In the genomic region with DNA sequence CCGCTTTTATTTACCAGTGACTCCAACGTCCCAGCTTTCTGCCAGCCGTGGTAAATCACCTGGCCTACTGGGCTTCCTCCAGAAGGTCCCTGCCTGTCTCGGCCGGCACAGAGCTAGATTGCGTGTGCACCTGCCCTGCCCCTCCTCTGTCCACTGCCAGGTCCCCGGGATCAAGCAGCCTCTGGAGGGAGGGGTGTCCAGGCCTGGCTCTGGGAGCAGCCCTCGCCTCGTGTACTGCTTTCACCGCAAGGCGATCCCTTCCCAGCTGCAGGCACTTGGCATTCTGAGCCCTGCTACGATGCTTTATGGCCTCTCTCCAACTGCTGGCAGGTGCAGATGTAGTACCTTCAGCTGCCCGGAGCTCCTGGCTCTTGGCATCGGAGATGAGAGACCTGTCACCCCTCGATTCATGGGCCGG, we compare ENCODE assay signal across 22 cellular contexts. TPM values are rescaled to one million over a fixed set of nuclear protein-coding genes. Genes with fewer than 3 reads are reported as not detected.
DNase-seq lines count a peak whose midpoint lies in the region; ATAC-seq and TF ChIP-seq lines count a peak whose summit lies in the region.
"Had no signal": no experiment of that assay in that cellular context is flagged by ENCODE, and none has a peak within 500 bp of the region (broad histone marks: within the 10 kb centered on the region; RNA-seq: fewer than 3 reads in every experiment).

No MANE protein-coding gene starts in this region.

- H3K36me3 ChIP-seq in prostate gland, result no peaks in the 10 kb centered on the region

- H3K27me3 Mint-ChIP-seq in immature natural killer cell (ENCODE audit: low read depth in 3 of 3), result peaks cover 0 to 5% (median 0%) of the 10 kb centered on the region in 3 donors
- H3K27me3 Mint-ChIP-seq: activated naive CD8-positive, alpha-beta T cell; natural killer cell treated with Interleukin-12 subunit alpha and Interleukin-12 subunit beta and Interleukin-15 and Interleukin-18, amount 100 ng/mL, for 72 hours; progenitor cell of endocrine pancreas had no signal

- 46% methylated on average over 16 of the region's 16 CpGs for WGBS in prostate gland

- no peaks in the 10 kb centered on the region for H3K9me3 Mint-ChIP-seq in immature natural killer cell
- H3K9me3 Mint-ChIP-seq: activated T-helper 1 cell treated with anti-CD3 and anti-CD28 coated beads, Interleukin-12 subunit alpha, Interleukin-12 subunit beta, Interleukin-2, Interleukin-4 antibody, amounts not matched to agents 30 ng/mL and 10 ng/mL and 1 ng/mL, durations not matched to agents 14 hours and 24 hours and 36 hours; natural killer cell treated with Interleukin-12 subunit alpha and Interleukin-12 subunit beta and Interleukin-15 and Interleukin-18, amount 100 ng/mL, for 72 hours had no signal

- no peak overlapping the region for H3K27ac Mint-ChIP-seq in immature natural killer cell
- H3K27ac Mint-ChIP-seq: activated naive CD8-positive, alpha-beta T cell; activated T-helper 1 cell treated with anti-CD3 and anti-CD28 coated beads, Interleukin-12 subunit alpha, Interleukin-12 subunit beta, Interleukin-2, Interleukin-4 antibody, amounts not matched to agents 30 ng/mL and 10 ng/mL and 1 ng/mL, durations not matched to agents 14 hours and 24 hours and 36 hours; natural killer cell treated with Interleukin-12 subunit alpha and Interleukin-12 subunit beta and Interleukin-15 and Interleukin-18, amount 100 ng/mL, for 72 hours; progenitor cell of endocrine pancreas had no signal

- peaks cover 7 to 15% of the 10 kb centered on the region in 2 donors for H3K4me1 Mint-ChIP-seq in immature natural killer cell

- TF ChIP-seq POLR2A in prostate gland (IDR thresholded peaks at IDR 0.05), result no peak

- H3K4me3 ChIP-seq in prostate gland, result no peak overlapping the region
- H3K4me3 ChIP-seq: body of pancreas, GM12878, testis had no signal

- ATAC-seq in GM18519 (IDR thresholded peaks at IDR 0.05; ENCODE audit: low FRiP score, unreplicated experiment) (no peak), HG02840 (IDR thresholded peaks at IDR 0.05; ENCODE audit: low FRiP score, unreplicated experiment) (no peak)
- ATAC-seq: body of pancreas; GM12878; natural killer cell treated with Interleukin-12 subunit alpha and Interleukin-12 subunit beta and Interleukin-15 and Interleukin-18, amount 100 ng/mL, for 72 hours had no signal

- no peak overlapping the region for H3K27ac ChIP-seq in prostate gland
- H3K27ac ChIP-seq: body of pancreas, testis had no signal

- H3K36me3 Mint-ChIP-seq in immature natural killer cell, result peaks cover 16 to 37% (median 18%) of the 10 kb centered on the region in 3 donors

- no peaks in the 10 kb centered on the region for H3K4me1 ChIP-seq in prostate gland (replicated peaks)
- H3K4me1 ChIP-seq: body of pancreas had no signal

- no peaks in the 10 kb centered on the region for H3K9me3 ChIP-seq in prostate gland
- H3K9me3 ChIP-seq: body of pancreas, testis had no signal

- H3K4me3 Mint-ChIP-seq in immature natural killer cell, result no peak overlapping the region
- H3K4me3 Mint-ChIP-seq: activated naive CD8-positive, alpha-beta T cell; activated T-helper 1 cell treated with anti-CD3 and anti-CD28 coated beads, Interleukin-12 subunit alpha, Interleukin-12 subunit beta, Interleukin-2, Interleukin-4 antibody, amounts not matched to agents 30 ng/mL and 10 ng/mL and 1 ng/mL, durations not matched to agents 14 hours and 24 hours and 36 hours; natural killer cell treated with Interleukin-12 subunit alpha and Interleukin-12 subunit beta and Interleukin-15 and Interleukin-18, amount 100 ng/mL, for 72 hours had no signal

- TF ChIP-seq CTCF in prostate gland (IDR thresholded peaks at IDR 0.05), result no peak

- DNase-seq in NCI-H1092 treated with DMSO at 0.1 percent for 48 hours (lab: John Stamatoyannopoulos, UW) (peak; percentile 94), NCI-H2029 treated with DMSO at 0.1 percent for 48 hours (lab: John Stamatoyannopoulos, UW) (peak; percentile 74), NCI-H526 treated with DMSO at 0.1 percent for 48 hours (lab: John Stamatoyannopoulos, UW) (peak; percentile 21), prostate gland (ENCODE audit: low spot score) (peak; percentile 32), putamen (ENCODE audit: low spot score) (no peak), immature natural killer cell (no peak)
- DNase-seq: activated CD4-positive, CD25-positive, alpha-beta regulatory T cell treated with anti-CD3 and anti-CD28 coated beads, Interleukin-2, amount 50 U/mL, for 72 hours; body of pancreas; cortex of kidney; foreskin fibroblast; GF-D8; hippocampal formation; mesendoderm; OCI-M1; testis had no signal

- intact Hi-C loops in prostate gland (cut with DNase I), result no loop called here

- H3K27me3 ChIP-seq in prostate gland (replicated peaks; ENCODE audit: insufficient read depth), result no peaks in the 10 kb centered on the region
- H3K27me3 ChIP-seq: body of pancreas, testis had no signal

RNA-seq across cellular contexts. Expression of gene SLC29A3, which starts 7.4 kb away (rescaled TPM):
- 10 to 100 TPM in 1 of 2 donors, 1 to 10 TPM in 1; 4.6 to 12.7 TPM for total RNA-seq in prostate gland
- polyA plus RNA-seq in immature natural killer cell, result 10 to 100 TPM in 2 of 3 donors, 1 to 10 TPM in 1; 7.9 to 12.8 (median 11.7) TPM

Comparison
In these comparisons a context has a peak if more than half of its experiments do, and no peak if none do; other contexts are left out.
1. DNase-seq: peak in NCI-H1092 treated with DMSO at 0.1 percent for 48 hours (single experiment), NCI-H2029 treated with DMSO at 0.1 percent for 48 hours (single experiment), NCI-H526 treated with DMSO at 0.1 percent for 48 hours (single experiment) and prostate gland (single experiment); none in putamen (single experiment) and immature natural killer cell (0 of 3).